ENCODE assay signal across 19 cellular contexts in the genomic region with DNA sequence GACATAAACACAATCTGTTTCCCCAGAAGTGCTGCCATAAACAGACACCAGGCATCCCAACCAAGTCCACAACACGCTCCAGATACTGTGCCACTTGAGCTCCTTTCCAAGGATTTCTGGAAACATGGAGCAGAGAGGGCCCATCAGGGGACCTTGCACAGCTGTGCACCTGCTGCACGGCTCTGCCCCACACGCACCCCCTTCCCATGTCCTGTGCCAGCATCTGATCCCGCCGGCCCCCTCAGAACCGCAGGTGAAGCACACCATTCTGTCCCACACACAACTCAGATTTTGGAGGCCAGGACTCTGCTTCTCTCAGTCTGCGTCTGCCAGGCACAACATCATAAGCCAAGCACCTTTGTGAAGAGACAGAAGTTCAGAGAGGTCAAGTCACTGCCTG.
"Had no signal": no experiment of that assay in that cellular context is flagged by ENCODE, and none has a peak within 500 bp of the region (broad histone marks: within the 10 kb centered on the region; RNA-seq: fewer than 3 reads in every experiment).

No MANE protein-coding gene starts in this region.

- H3K9me3 ChIP-seq: heart left ventricle, mucosa of descending colon, sigmoid colon, SK-N-SH, testis had no signal

- H3K27ac ChIP-seq: heart left ventricle, sigmoid colon, testis had no signal

- DNase-seq: activated CD4-positive, alpha-beta T cell treated with anti-CD3 and anti-CD28 coated beads for 4 hours; activated CD4-positive, alpha-beta T cell treated with anti-CD3 and anti-CD28 coated beads, Interleukin-2, amount 50 U/mL, for 48 hours; activated naive CD4-positive, alpha-beta T cell treated with Interleukin-2 at 50 U/mL for 16 hours; activated naive CD8-positive, alpha-beta T cell treated with anti-CD3 and anti-CD28 coated beads for 36 hours; cortex of kidney; heart left ventricle; left cardiac atrium; mesenchymal stem cell; mucosa of descending colon; nucleus accumbens; SK-N-SH; stimulated activated CD4-positive, alpha-beta T cell treated with anti-CD3 and anti-CD28 coated beads, Interleukin-2, amount 100 ng/mL, for 48 hours; stimulated activated naive CD4-positive, alpha-beta T cell; testis; trophoblast cell had no signal

- H3K4me1 Mint-ChIP-seq: activated naive CD8-positive, alpha-beta T cell treated with anti-CD3 and anti-CD28 coated beads for 36 hours; WTC11 had no signal

- H3K27ac Mint-ChIP-seq: activated naive CD8-positive, alpha-beta T cell treated with anti-CD3 and anti-CD28 coated beads for 36 hours; nephron progenitor cell; WTC11 had no signal

- H3K9me3 Mint-ChIP-seq: activated naive CD8-positive, alpha-beta T cell treated with anti-CD3 and anti-CD28 coated beads for 36 hours had no signal

- ATAC-seq: left cardiac atrium, mucosa of descending colon, WTC11 had no signal

- H3K36me3 Mint-ChIP-seq: activated naive CD8-positive, alpha-beta T cell treated with anti-CD3 and anti-CD28 coated beads for 36 hours; WTC11 had no signal

- H3K27me3 ChIP-seq: testis had no signal

- H3K36me3 ChIP-seq: heart left ventricle, sigmoid colon had no signal

- H3K4me3 ChIP-seq: heart left ventricle, mucosa of descending colon, sigmoid colon, smooth muscle cell, testis had no signal

- H3K4me1 ChIP-seq: heart left ventricle, sigmoid colon, testis had no signal

- H3K4me3 Mint-ChIP-seq: activated naive CD8-positive, alpha-beta T cell treated with anti-CD3 and anti-CD28 coated beads for 36 hours; nephron progenitor cell; WTC11 had no signal
